Comparison of ENCODE assay signal across 15 cellular contexts in the genomic region with DNA sequence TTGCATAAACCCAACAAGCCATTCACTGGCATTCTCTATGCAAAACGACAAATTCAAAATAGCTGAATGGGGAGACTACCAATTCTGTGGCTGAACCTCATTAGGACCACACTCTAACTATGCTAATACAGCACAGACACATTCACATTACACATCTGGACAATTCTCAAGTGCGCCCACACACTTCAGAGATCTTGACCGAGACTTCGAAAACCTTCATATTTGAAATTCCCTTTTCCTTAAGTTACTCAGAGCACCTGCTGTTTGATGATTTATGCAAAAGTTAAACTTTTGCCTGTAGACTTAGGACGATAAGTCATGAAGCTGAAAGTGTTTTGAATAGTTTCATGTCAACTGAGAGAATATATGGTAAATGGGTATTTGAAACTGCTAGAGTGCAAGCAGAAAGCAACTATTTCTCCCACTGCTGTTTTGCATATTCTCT.
DNase-seq lines count a peak whose midpoint lies in the region; ATAC-seq and TF ChIP-seq lines count a peak whose summit lies in the region.
"Had no signal": no experiment of that assay in that cellular context is flagged by ENCODE, and none has a peak within 500 bp of the region (broad histone marks: within the 10 kb centered on the region; RNA-seq: fewer than 3 reads in every experiment).

No MANE protein-coding gene starts in this region.

- peaks cover 8% of the 10 kb centered on the region for H3K36me3 Mint-ChIP-seq in MCF 10A (ENCODE audit: insufficient read depth, unreplicated experiment)
- H3K36me3 Mint-ChIP-seq: memory B cell had no signal

- no peak overlapping the region for H3K4me3 ChIP-seq in coronary artery

- H3K4me1 Mint-ChIP-seq in MCF 10A (ENCODE audit: insufficient read depth, unreplicated experiment), result no peaks in the 10 kb centered on the region
- H3K4me1 Mint-ChIP-seq: memory B cell had no signal

- POLR2A ChIA-PET in MCF 10A (lab: Yijun Ruan, JAX), result no interaction called here

- H3K27ac ChIP-seq in coronary artery, result no peak overlapping the region

- no TSS peak for BruUV-seq in MCF 10A (replicated peaks; lab: Mats Ljungman, UMichigan)

- CTCF ChIA-PET in MCF 10A (lab: Yijun Ruan, JAX), result no interaction called here

- H3K4me3 Mint-ChIP-seq in MCF 10A (ENCODE audit: unreplicated experiment), result no peak overlapping the region
- H3K4me3 Mint-ChIP-seq: H9, memory B cell had no signal

- intact Hi-C loops in MCF 10A (cut with micrococcal nuclease), result no loop called here

- no peak overlapping the region for H3K27ac Mint-ChIP-seq in MCF 10A (ENCODE audit: low read depth, unreplicated experiment)
- H3K27ac Mint-ChIP-seq: H9, memory B cell had no signal

- no peaks in the 10 kb centered on the region for H3K27me3 Mint-ChIP-seq in MCF 10A (ENCODE audit: insufficient read depth, unreplicated experiment)
- H3K27me3 Mint-ChIP-seq: memory B cell had no signal

- DNase-seq in MCF 10A (ENCODE audit: unreplicated experiment), result no peak
- DNase-seq in NCI-H2227 treated with DMSO at 0.1 percent for 48 hours (lab: John Stamatoyannopoulos, UW), result no peak
- no peak for DNase-seq in coronary artery (ENCODE audit: low spot score)
- no peak for DNase-seq in activated T-cell treated with anti-CD3 and anti-CD28 coated beads, Interleukin-2, amount 50 U/mL, for 48 hours
- DNase-seq: activated CD8-positive, alpha-beta memory T cell treated with anti-CD3 and anti-CD28 coated beads for 24 hours; DMS79 treated with DMSO at 0.1 percent for 48 hours; effector memory CD4-positive, alpha-beta T cell; H9; NCI-H69; trophoblast cell had no signal

- H3K9me3 Mint-ChIP-seq in MCF 10A (ENCODE audit: unreplicated experiment), result no peaks in the 10 kb centered on the region
- H3K9me3 Mint-ChIP-seq: H9 had no signal

- TF ChIP-seq CTCF in MCF 10A (IDR thresholded peaks at IDR 0.05; ENCODE audit: unreplicated experiment) (no peak), coronary artery (IDR thresholded peaks at IDR 0.05) (no peak)

- ATAC-seq in GM18499 (IDR thresholded peaks at IDR 0.05; ENCODE audit: insufficient read depth, unreplicated experiment) (peak; percentile 73), GM19467 (IDR thresholded peaks at IDR 0.05; ENCODE audit: unreplicated experiment) (peak; percentile 88), HG02885 (IDR thresholded peaks at IDR 0.05; ENCODE audit: poor library complexity, unreplicated experiment) (peak; percentile 79), HG03571 (IDR thresholded peaks at IDR 0.05; ENCODE audit: unreplicated experiment) (peak; percentile 59)
